Comparison of ENCODE assay signal across 34 cellular contexts in genomic region chr3:118036215-118036614, GRCh38.
"Had no signal": no experiment of that assay in that cellular context is flagged by ENCODE, and none has a peak within 500 bp of the region (broad histone marks: within the 10 kb centered on the region; RNA-seq: fewer than 3 reads in every experiment).

No MANE protein-coding gene starts in this region.

- H3K27ac ChIP-seq: KMS-11 had no signal

- H3K4me3 ChIP-seq: MG63 had no signal

- DNase-seq: Karpas-422, Kasumi-1, KG1, MG63, MM.1S, MV-4-11, NCI-H1048, NCI-H1092, NCI-H1092 treated with DMSO at 0.1 percent for 48 hours, NCI-H1105, NCI-H1105 treated with DMSO at 0.1 percent for 48 hours, NCI-H1417, NCI-H1417 treated with DMSO at 0.1 percent for 48 hours, NCI-H1436, NCI-H1436 treated with DMSO at 0.1 percent for 48 hours, NCI-H146, NCI-H1694, NCI-H1694 treated with DMSO at 0.1 percent for 48 hours, NCI-H187, NCI-H187 treated with DMSO at 0.1 percent for 48 hours, NCI-H1930, NCI-H2029, NCI-H2029 treated with DMSO at 0.1 percent for 48 hours, NCI-H2081, NCI-H2081 treated with DMSO at 0.1 percent for 48 hours, NCI-H2107, NCI-H2171, NCI-H2171 treated with DMSO at 0.1 percent for 48 hours, NCI-H2227 treated with DMSO at 0.1 percent for 48 hours, NCI-H226, NCI-H345, NCI-H446, NCI-H446 treated with DMSO at 0.1 percent for 48 hours had no signal

- H3K9ac ChIP-seq: KMS-11 had no signal

- H3K27me3 ChIP-seq: MG63 had no signal

- H3K36me3 ChIP-seq: MG63 had no signal

- H3K4me2 ChIP-seq: KMS-11 had no signal
